Comparison of ENCODE assay signal across 25 cellular contexts in the genomic region with DNA sequence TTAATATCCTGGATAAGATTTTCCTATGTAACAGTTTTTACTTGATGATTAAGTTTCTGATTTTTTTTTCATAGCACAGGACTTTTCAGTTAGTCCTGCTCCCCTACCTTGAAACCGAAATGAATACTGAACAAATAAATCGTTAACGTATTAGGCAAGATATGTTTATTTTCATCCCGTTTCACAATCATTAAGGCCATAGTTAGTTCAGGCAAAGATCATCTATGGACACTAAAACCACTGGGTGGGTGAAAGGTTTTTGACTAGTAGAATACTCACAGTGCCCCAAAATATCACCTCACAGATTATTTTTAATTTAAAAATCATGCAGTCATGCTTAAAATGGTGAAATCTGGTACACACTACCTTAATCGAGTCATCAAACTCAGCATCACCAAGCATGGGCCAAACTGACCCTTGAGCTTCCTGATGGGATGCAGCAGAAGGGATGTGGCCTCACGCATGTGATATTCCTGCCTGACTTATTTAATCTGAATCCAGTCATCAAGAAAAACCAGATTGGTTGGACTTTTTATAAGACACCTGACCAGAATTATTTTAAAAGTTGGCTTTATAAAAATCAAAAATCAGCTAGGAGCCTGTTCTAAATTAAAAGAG.
"Had no signal": no experiment of that assay in that cellular context is flagged by ENCODE, and none has a peak within 500 bp of the region (broad histone marks: within the 10 kb centered on the region; RNA-seq: fewer than 3 reads in every experiment).

No MANE protein-coding gene starts in this region.

- H3K4me3 ChIP-seq: left ventricle myocardium inferior, psoas muscle, right atrium auricular region, thoracic aorta, upper lobe of left lung had no signal

- H3K4me1 Mint-ChIP-seq: activated naive CD4-positive, alpha-beta T cell treated with anti-CD3 and anti-CD28 coated beads, Interleukin-2, amount 50 U/mL, for 24 hours had no signal

- H3K36me3 ChIP-seq: left ventricle myocardium inferior, right atrium auricular region, thoracic aorta, upper lobe of left lung had no signal

- H3K27ac Mint-ChIP-seq: activated CD4-positive, alpha-beta T cell treated with anti-CD3 and anti-CD28 coated beads, Interleukin-2, amount 10 ng/mL, durations not matched to agents 7 days and 5 days; activated CD8-positive, alpha-beta T cell treated with anti-CD3 and anti-CD28 coated beads for 36 hours; activated naive CD4-positive, alpha-beta T cell treated with anti-CD3 and anti-CD28 coated beads, Interleukin-2, amount 50 U/mL, for 24 hours; activated T-helper 1 cell treated with anti-CD3 and anti-CD28 coated beads, Interleukin-12 subunit alpha, Interleukin-12 subunit beta, Interleukin-2, Interleukin-4 antibody, amounts not matched to agents 30 ng/mL and 10 ng/mL and 1 ng/mL, durations not matched to agents 14 hours and 24 hours and 36 hours; brain; natural killer cell; T-cell; T-helper 2 cell treated with Interferon-gamma antibody and Interleukin-4, amounts not matched to agents 5 μg/mL and 100 μg/mL, for 36 hours had no signal

- H3K9me3 ChIP-seq: left ventricle myocardium inferior, psoas muscle, right atrium auricular region, thoracic aorta, upper lobe of left lung had no signal

- H3K27me3 ChIP-seq: right atrium auricular region, upper lobe of left lung had no signal

- H3K4me3 Mint-ChIP-seq: activated CD4-positive, alpha-beta T cell treated with anti-CD3 and anti-CD28 coated beads, Interleukin-2, amount 10 ng/mL, durations not matched to agents 7 days and 5 days; activated CD8-positive, alpha-beta T cell treated with anti-CD3 and anti-CD28 coated beads for 36 hours; activated naive CD4-positive, alpha-beta T cell treated with anti-CD3 and anti-CD28 coated beads, Interleukin-2, amount 50 U/mL, for 24 hours; activated T-helper 1 cell treated with anti-CD3 and anti-CD28 coated beads, Interleukin-12 subunit alpha, Interleukin-12 subunit beta, Interleukin-2, Interleukin-4 antibody, amounts not matched to agents 30 ng/mL and 10 ng/mL and 1 ng/mL, durations not matched to agents 14 hours and 24 hours and 36 hours; brain; immature natural killer cell; natural killer cell; T-cell; T-helper 2 cell treated with Interferon-gamma antibody and Interleukin-4, amounts not matched to agents 5 μg/mL and 100 μg/mL, for 36 hours had no signal

- H3K36me3 Mint-ChIP-seq: brain, natural killer cell had no signal

- H3K9me3 Mint-ChIP-seq: activated CD4-positive, alpha-beta T cell treated with anti-CD3 and anti-CD28 coated beads, Interleukin-2, amount 10 ng/mL, durations not matched to agents 7 days and 5 days; activated CD8-positive, alpha-beta T cell treated with anti-CD3 and anti-CD28 coated beads for 36 hours; activated T-helper 1 cell treated with anti-CD3 and anti-CD28 coated beads, Interleukin-12 subunit alpha, Interleukin-12 subunit beta, Interleukin-2, Interleukin-4 antibody, amounts not matched to agents 30 ng/mL and 10 ng/mL and 1 ng/mL, durations not matched to agents 14 hours and 24 hours and 36 hours; natural killer cell; T-helper 2 cell treated with Interferon-gamma antibody and Interleukin-4, amounts not matched to agents 5 μg/mL and 100 μg/mL, for 36 hours had no signal

- DNase-seq: activated CD4-positive, alpha-beta T cell treated with anti-CD3 and anti-CD28 coated beads, Interleukin-2, amount 10 ng/mL, durations not matched to agents 7 days and 5 days; activated CD4-positive, CD25-positive, alpha-beta regulatory T cell treated with anti-CD3 and anti-CD28 coated beads, Interleukin-2, amount 50 U/mL, for 72 hours; activated CD8-positive, alpha-beta T cell treated with anti-CD3 and anti-CD28 coated beads for 36 hours; activated gamma-delta T cell; anterior cingulate cortex; central memory CD4-positive, alpha-beta T cell; dermis blood vessel endothelial cell; effector CD8-positive, alpha-beta T cell; erythroblast; foreskin melanocyte; immature natural killer cell; left ventricle myocardium inferior; midbrain; natural killer cell; psoas muscle; stimulated activated CD4-positive, alpha-beta T cell treated with anti-CD3 and anti-CD28 coated beads, Interleukin-1b, Interleukin-23, amount 100 ng/mL, for 48 hours; T-cell; upper lobe of left lung had no signal

- ATAC-seq: activated CD8-positive, alpha-beta T cell treated with anti-CD3 and anti-CD28 coated beads for 36 hours; natural killer cell; psoas muscle; T-cell had no signal

- H3K27me3 Mint-ChIP-seq: activated CD4-positive, alpha-beta T cell treated with anti-CD3 and anti-CD28 coated beads, Interleukin-2, amount 10 ng/mL, durations not matched to agents 7 days and 5 days; activated CD8-positive, alpha-beta T cell treated with anti-CD3 and anti-CD28 coated beads for 36 hours; activated naive CD4-positive, alpha-beta T cell treated with anti-CD3 and anti-CD28 coated beads, Interleukin-2, amount 50 U/mL, for 24 hours; brain; T-cell had no signal

- H3K27ac ChIP-seq: left ventricle myocardium inferior, psoas muscle, right atrium auricular region, thoracic aorta, upper lobe of left lung, VCaP had no signal
